ENCODE assay signal across 20 cellular contexts in the genomic region with DNA sequence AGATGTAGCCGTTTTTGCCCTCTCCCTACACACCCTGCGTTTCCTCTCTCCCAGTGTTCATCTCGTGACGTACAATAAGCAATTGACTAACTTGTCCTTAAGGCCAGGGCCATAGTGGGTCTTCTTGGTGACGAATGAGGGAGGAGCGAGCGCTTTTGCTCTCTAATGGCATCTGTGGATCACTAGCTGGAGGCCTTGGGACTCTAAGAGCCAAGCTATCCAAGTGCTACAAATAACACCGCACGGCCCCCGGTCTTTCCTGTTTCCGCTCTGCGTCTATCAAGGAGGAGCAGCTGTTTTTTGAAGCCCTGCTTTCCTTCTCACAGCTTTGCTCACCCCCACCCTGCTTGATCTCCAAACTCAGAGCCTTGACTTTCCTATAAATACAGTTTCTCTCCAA. TPM values are rescaled to one million over a fixed set of nuclear protein-coding genes. Genes with fewer than 3 reads are reported as not detected.
DNase-seq lines count a peak whose midpoint lies in the region; ATAC-seq and TF ChIP-seq lines count a peak whose summit lies in the region.
"Had no signal": no experiment of that assay in that cellular context is flagged by ENCODE, and none has a peak within 500 bp of the region (broad histone marks: within the 10 kb centered on the region; RNA-seq: fewer than 3 reads in every experiment).

No MANE protein-coding gene starts in this region.

- H3K36me3 ChIP-seq in right lobe of liver (no peaks in the 10 kb centered on the region), vagina (no peaks in the 10 kb centered on the region)

- intact Hi-C loops in CD4-positive, alpha-beta T cell (cut with DNase I, micrococcal nuclease): no loop called here
- intact Hi-C loops in right lobe of liver (cut with DNase I): no loop called here
- intact Hi-C loops in vagina (cut with DNase I): no loop called here

- no peaks in the 10 kb centered on the region for H3K9me3 Mint-ChIP-seq in activated naive CD4-positive, alpha-beta T cell treated with anti-CD3 and anti-CD28 coated beads, Interleukin-2, amount 50 U/mL, for 24 hours
- H3K9me3 Mint-ChIP-seq in CD4-positive, alpha-beta T cell: no peaks in the 10 kb centered on the region
- H3K9me3 Mint-ChIP-seq in activated T-helper 17 cell treated with anti-CD3 and anti-CD28 coated beads, Interleukin-2, amount 50 U/mL, for 72 hours: no peaks in the 10 kb centered on the region
- H3K9me3 Mint-ChIP-seq: WTC11 had no signal

- 56% methylated on average over 10 of the region's 12 CpGs for WGBS in right lobe of liver (ENCODE audit: insufficient coverage, low coverage, low lambda C conversion rate, missing lambda C conversion rate)

- H3K27me3 Mint-ChIP-seq in activated naive CD4-positive, alpha-beta T cell treated with anti-CD3 and anti-CD28 coated beads, Interleukin-2, amount 50 U/mL, for 24 hours: no peaks in the 10 kb centered on the region
- no peaks in the 10 kb centered on the region for H3K27me3 Mint-ChIP-seq in CD4-positive, alpha-beta T cell
- H3K27me3 Mint-ChIP-seq in activated T-helper 17 cell treated with anti-CD3 and anti-CD28 coated beads, Interleukin-2, amount 50 U/mL, for 72 hours: no peaks in the 10 kb centered on the region
- H3K27me3 Mint-ChIP-seq: CD4-positive, CD25-positive, alpha-beta regulatory T cell had no signal

- H3K4me3 Mint-ChIP-seq in activated naive CD4-positive, alpha-beta T cell treated with anti-CD3 and anti-CD28 coated beads, Interleukin-2, amount 50 U/mL, for 24 hours: no peak overlapping the region
- H3K4me3 Mint-ChIP-seq in CD4-positive, alpha-beta T cell: peak overlapping the region; percentile 30
- no peak overlapping the region for H3K4me3 Mint-ChIP-seq in activated T-helper 17 cell treated with anti-CD3 and anti-CD28 coated beads, Interleukin-2, amount 50 U/mL, for 72 hours
- H3K4me3 Mint-ChIP-seq: CD4-positive, CD25-positive, alpha-beta regulatory T cell; WTC11 had no signal

- H3K27ac ChIP-seq in CD4-positive, alpha-beta T cell (ENCODE audit: low read depth, low read length): no peak overlapping the region
- H3K27ac ChIP-seq in right lobe of liver (no peak overlapping the region), vagina (no peak overlapping the region)

- no peaks in the 10 kb centered on the region for H3K9me3 ChIP-seq in CD4-positive, alpha-beta T cell (ENCODE audit: control insufficient read depth, low read length)
- H3K9me3 ChIP-seq in right lobe of liver: no peaks in the 10 kb centered on the region
- H3K9me3 ChIP-seq in vagina: no peaks in the 10 kb centered on the region

- H3K36me3 Mint-ChIP-seq in activated naive CD4-positive, alpha-beta T cell treated with anti-CD3 and anti-CD28 coated beads, Interleukin-2, amount 50 U/mL, for 24 hours: peaks cover 15% of the 10 kb centered on the region
- no peaks in the 10 kb centered on the region for H3K36me3 Mint-ChIP-seq in CD4-positive, alpha-beta T cell (ENCODE audit: low read depth)
- H3K36me3 Mint-ChIP-seq in activated T-helper 17 cell treated with anti-CD3 and anti-CD28 coated beads, Interleukin-2, amount 50 U/mL, for 72 hours (ENCODE audit: low read depth): no peaks in the 10 kb centered on the region
- H3K36me3 Mint-ChIP-seq: WTC11 had no signal

- H3K4me1 Mint-ChIP-seq in activated naive CD4-positive, alpha-beta T cell treated with anti-CD3 and anti-CD28 coated beads, Interleukin-2, amount 50 U/mL, for 24 hours: peaks cover 22% of the 10 kb centered on the region
- peaks cover 17% of the 10 kb centered on the region for H3K4me1 Mint-ChIP-seq in CD4-positive, alpha-beta T cell (ENCODE audit: low read depth)
- H3K4me1 Mint-ChIP-seq in activated T-helper 17 cell treated with anti-CD3 and anti-CD28 coated beads, Interleukin-2, amount 50 U/mL, for 72 hours: peaks cover 24% of the 10 kb centered on the region

- CTCF ChIA-PET in CD4-positive, alpha-beta T cell (lab: Charles Lee): no interaction called here

- DNase-seq in activated naive CD4-positive, alpha-beta T cell treated with Interleukin-2 at 50 U/mL for 16 hours: no peak
- DNase-seq in CD4-positive, alpha-beta T cell: no peak
- DNase-seq in right lobe of liver (no peak), vagina (ENCODE audit: extremely low spot score in 2 of 2) (no peak), NCI-H1105 (lab: John Stamatoyannopoulos, UW) (no peak), DMS53 treated with DMSO at 0.1 percent for 48 hours (lab: John Stamatoyannopoulos, UW; ENCODE audit: unreplicated experiment) (no peak)
- DNase-seq: activated naive CD4-positive, alpha-beta T cell treated with anti-CD3 and anti-CD28 coated beads, Interleukin-2, amount 50 U/mL, for 16 hours; CD4-positive, CD25-positive, alpha-beta regulatory T cell; effector CD8-positive, alpha-beta T cell; Kasumi-1; NCI-H1436 treated with DMSO at 0.1 percent for 48 hours; NCI-H446; NCI-H748 treated with DMSO at 0.1 percent for 48 hours; occipital lobe; small intestine; stimulated activated naive CD4-positive, alpha-beta T cell had no signal

- H3K4me1 ChIP-seq in right lobe of liver (no peaks in the 10 kb centered on the region), vagina (peaks cover 23% of the 10 kb centered on the region)

- ATAC-seq in CD4-positive, alpha-beta T cell (ENCODE audit: poor library complexity): no peak
- ATAC-seq in activated T-helper 17 cell treated with anti-CD3 and anti-CD28 coated beads, Interleukin-2, amount 50 U/mL, for 72 hours (replicated peaks): no peak
- peak; percentile 53 to 82 (median 66) for ATAC-seq in right lobe of liver
- ATAC-seq: Panc1, WTC11 had no signal

- H3K27me3 ChIP-seq in CD4-positive, alpha-beta T cell (ENCODE audit: control insufficient read depth, insufficient read depth, low read length): no peaks in the 10 kb centered on the region
- H3K27me3 ChIP-seq in right lobe of liver (no peaks in the 10 kb centered on the region), vagina (no peaks in the 10 kb centered on the region)

- POLR2A ChIA-PET in CD4-positive, alpha-beta T cell (lab: Charles Lee): no interaction called here

- TF ChIP-seq POLR2A in right lobe of liver (IDR thresholded peaks at IDR 0.05) (no peak), vagina (IDR thresholded peaks at IDR 0.05) (no peak)

- peak overlapping the region; percentile 66 for H3K27ac Mint-ChIP-seq in activated naive CD4-positive, alpha-beta T cell treated with anti-CD3 and anti-CD28 coated beads, Interleukin-2, amount 50 U/mL, for 24 hours
- no peak overlapping the region for H3K27ac Mint-ChIP-seq in CD4-positive, alpha-beta T cell
- peak overlapping the region; percentile 4 for H3K27ac Mint-ChIP-seq in activated T-helper 17 cell treated with anti-CD3 and anti-CD28 coated beads, Interleukin-2, amount 50 U/mL, for 72 hours
- H3K27ac Mint-ChIP-seq: WTC11 had no signal

- H3K4me3 ChIP-seq in right lobe of liver: no peak overlapping the region
- no peak overlapping the region for H3K4me3 ChIP-seq in vagina

- no peak for TF ChIP-seq CTCF in CD4-positive, alpha-beta T cell (IDR thresholded peaks at IDR 0.05)
- TF ChIP-seq CTCF in right lobe of liver (IDR thresholded peaks at IDR 0.05) (no peak), vagina (IDR thresholded peaks at IDR 0.05) (no peak)

RNA-seq across cellular contexts. Expression of a gene that starts 25.2 kb away (rescaled TPM):
- total RNA-seq in CD4-positive, alpha-beta T cell: 10 to 100 TPM; 11.1 to 12.7 TPM
- 10 to 100 TPM in 1 of 2 donors, 1 to 10 TPM in 1; 10.0 to 13.1 TPM for total RNA-seq in activated T-helper 17 cell treated with anti-CD3 and anti-CD28 coated beads, Interleukin-2, amount 50 U/mL, for 72 hours
- total RNA-seq in right lobe of liver (1 to 10 TPM; 2.4 to 5.9 (median 4.2) TPM), vagina (66.5 TPM)

RNA-seq across cellular contexts. Expression of a gene that starts 44.9 kb away (rescaled TPM):
- 1 to 10 TPM; 5.4 to 5.7 TPM for total RNA-seq in CD4-positive, alpha-beta T cell
- 10 to 100 TPM; 17.6 to 37.2 TPM for total RNA-seq in activated T-helper 17 cell treated with anti-CD3 and anti-CD28 coated beads, Interleukin-2, amount 50 U/mL, for 72 hours
- total RNA-seq in right lobe of liver (10 to 100 TPM in 3 of 6 experiments, 1 to 10 TPM in 3; 6.3 to 13.6 (median 9.8) TPM), vagina (23.8 TPM)

Comparison
In these comparisons a context has a peak if more than half of its experiments do, and no peak if none do; other contexts are left out.
1. ATAC-seq: peak in right lobe of liver (4 of 4); none in CD4-positive, alpha-beta T cell (single experiment) and activated T-helper 17 cell treated with anti-CD3 and anti-CD28 coated beads, Interleukin-2, amount 50 U/mL, for 72 hours (single experiment).